ENCODE assay signal across 1 cellular context in the genomic region with DNA sequence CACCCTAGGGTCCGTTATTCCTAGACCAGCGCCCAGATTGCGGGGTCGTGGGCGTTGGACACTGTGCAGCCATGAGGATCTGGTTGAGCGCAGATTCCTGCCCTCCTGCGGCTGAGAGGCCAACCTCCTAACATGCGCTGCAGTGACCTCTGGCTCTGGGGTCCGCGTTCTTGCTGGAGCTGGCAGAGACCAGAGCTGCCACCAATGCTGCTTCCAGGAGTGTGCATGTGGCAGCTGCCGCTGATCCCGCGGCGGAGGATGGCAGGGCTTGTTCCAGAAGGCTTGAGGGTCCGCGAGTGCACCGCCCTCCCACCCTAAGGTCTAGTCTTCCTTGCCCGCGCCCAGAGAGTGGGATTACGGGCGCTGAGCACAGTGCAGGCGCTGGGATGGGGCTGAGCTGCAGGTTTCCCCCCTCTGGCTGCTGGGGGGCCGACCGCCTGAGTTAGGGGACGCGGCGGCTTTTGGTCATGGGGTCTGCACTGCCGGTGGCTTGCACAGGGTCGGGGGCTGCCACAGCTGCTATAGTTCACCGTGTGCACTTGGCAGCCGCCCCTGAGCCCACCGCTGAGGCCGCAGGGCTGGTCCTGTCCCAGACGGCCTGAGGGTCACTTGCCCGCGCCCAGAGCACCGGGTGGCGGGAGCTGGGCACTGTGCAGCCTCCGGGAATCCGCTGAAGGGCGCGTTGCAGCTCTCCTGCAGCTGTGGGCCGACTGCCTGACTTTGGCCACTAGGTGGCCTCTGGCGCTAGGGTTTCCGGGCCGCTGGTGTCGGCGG.
TF ChIP-seq lines count a peak whose summit lies in the region.

No MANE protein-coding gene starts in this region.

TF ChIP-seq in HepG2, 621 proteins besides CTCF, POLR2A, EP300 and RAD21 (continued from another document and continues in another):
- TF ChIP-seq, protein P1, sequence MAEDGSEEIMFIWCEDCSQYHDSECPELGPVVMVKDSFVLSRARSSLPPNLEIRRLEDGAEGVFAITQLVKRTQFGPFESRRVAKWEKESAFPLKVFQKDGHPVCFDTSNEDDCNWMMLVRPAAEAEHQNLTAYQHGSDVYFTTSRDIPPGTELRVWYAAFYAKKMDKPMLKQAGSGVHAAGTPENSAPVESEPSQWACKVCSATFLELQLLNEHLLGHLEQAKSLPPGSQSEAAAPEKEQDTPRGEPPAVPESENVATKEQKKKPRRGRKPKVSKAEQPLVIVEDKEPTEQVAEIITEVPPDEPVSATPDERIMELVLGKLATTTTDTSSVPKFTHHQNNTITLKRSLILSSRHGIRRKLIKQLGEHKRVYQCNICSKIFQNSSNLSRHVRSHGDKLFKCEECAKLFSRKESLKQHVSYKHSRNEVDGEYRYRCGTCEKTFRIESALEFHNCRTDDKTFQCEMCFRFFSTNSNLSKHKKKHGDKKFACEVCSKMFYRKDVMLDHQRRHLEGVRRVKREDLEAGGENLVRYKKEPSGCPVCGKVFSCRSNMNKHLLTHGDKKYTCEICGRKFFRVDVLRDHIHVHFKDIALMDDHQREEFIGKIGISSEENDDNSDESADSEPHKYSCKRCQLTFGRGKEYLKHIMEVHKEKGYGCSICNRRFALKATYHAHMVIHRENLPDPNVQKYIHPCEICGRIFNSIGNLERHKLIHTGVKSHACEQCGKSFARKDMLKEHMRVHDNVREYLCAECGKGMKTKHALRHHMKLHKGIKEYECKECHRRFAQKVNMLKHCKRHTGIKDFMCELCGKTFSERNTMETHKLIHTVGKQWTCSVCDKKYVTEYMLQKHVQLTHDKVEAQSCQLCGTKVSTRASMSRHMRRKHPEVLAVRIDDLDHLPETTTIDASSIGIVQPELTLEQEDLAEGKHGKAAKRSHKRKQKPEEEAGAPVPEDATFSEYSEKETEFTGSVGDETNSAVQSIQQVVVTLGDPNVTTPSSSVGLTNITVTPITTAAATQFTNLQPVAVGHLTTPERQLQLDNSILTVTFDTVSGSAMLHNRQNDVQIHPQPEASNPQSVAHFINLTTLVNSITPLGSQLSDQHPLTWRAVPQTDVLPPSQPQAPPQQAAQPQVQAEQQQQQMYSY (CRISPR knock-in tag; IDR thresholded peaks at IDR 0.05) = no peak
- TF ChIP-seq SIX1 (CRISPR knock-in tag; IDR thresholded peaks at IDR 0.05; ENCODE audit: borderline replicate concordance) = no peak
- no peak for TF ChIP-seq ARHGAP35 (CRISPR knock-in tag; IDR thresholded peaks at IDR 0.05; ENCODE audit: borderline replicate concordance)
- no peak for TF ChIP-seq JUNB (CRISPR knock-in tag; IDR thresholded peaks at IDR 0.05; ENCODE audit: borderline replicate concordance)
- TF ChIP-seq ONECUT2 (CRISPR knock-in tag; IDR thresholded peaks at IDR 0.05) = no peak
- TF ChIP-seq, protein P2, sequence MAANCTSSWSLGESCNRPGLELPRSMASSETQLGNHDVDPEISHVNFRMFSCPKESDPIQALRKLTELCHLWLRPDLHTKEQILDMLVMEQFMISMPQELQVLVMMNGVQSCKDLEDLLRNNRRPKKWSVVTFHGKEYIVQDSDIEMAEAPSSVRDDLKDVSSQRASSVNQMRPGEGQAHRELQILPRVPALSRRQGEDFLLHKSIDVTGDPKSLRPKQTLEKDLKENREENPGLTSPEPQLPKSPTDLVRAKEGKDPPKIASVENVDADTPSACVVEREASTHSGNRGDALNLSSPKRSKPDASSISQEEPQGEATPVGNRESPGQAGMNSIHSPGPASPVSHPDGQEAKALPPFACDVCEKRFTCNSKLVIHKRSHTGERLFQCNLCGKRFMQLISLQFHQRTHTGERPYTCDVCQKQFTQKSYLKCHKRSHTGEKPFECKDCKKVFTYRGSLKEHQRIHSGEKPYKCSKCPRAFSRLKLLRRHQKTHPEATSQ (CRISPR knock-in tag; IDR thresholded peaks at IDR 0.05; ENCODE audit: borderline replicate concordance) = no peak
- TF ChIP-seq ISL2 (CRISPR knock-in tag; IDR thresholded peaks at IDR 0.05) = peak; percentile 60; the same call in 1 of the 2 replicates
- TF ChIP-seq ZSCAN29 (CRISPR knock-in tag; conservative IDR thresholded peaks at IDR 0.05) = no peak
- TF ChIP-seq TEF (CRISPR knock-in tag; IDR thresholded peaks at IDR 0.05) = no peak
- TF ChIP-seq, protein P3, sequence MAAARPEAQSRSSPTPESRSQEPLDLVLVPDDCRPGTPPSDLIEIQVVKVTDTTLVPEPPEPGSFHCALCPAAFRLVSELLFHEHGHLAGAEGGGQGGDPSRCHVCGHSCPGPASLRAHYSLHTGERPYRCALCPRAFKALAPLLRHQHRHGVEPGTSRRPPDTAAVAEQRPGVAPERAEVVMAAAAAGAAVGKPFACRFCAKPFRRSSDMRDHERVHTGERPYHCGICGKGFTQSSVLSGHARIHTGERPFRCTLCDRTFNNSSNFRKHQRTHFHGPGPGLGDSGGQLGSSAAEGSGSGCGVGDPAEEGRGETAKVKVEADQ (CRISPR knock-in tag; IDR thresholded peaks at IDR 0.05; ENCODE audit: borderline replicate concordance) = no peak
- TF ChIP-seq DBP (CRISPR knock-in tag; IDR thresholded peaks at IDR 0.05; ENCODE audit: not compliant biosample characterization) = no peak
- peak; percentile 83 for TF ChIP-seq ZNF772 (CRISPR knock-in tag; IDR thresholded peaks at IDR 0.05)
- TF ChIP-seq KLF11 (CRISPR knock-in tag; IDR thresholded peaks at IDR 0.05) = no peak
- no peak for TF ChIP-seq PHB2 (IDR thresholded peaks at IDR 0.05; ENCODE audit: partially characterized antibody)
- no peak for TF ChIP-seq ZNF652 (CRISPR knock-in tag; IDR thresholded peaks at IDR 0.05; ENCODE audit: borderline replicate concordance, low read depth)
- TF ChIP-seq, protein P4, sequence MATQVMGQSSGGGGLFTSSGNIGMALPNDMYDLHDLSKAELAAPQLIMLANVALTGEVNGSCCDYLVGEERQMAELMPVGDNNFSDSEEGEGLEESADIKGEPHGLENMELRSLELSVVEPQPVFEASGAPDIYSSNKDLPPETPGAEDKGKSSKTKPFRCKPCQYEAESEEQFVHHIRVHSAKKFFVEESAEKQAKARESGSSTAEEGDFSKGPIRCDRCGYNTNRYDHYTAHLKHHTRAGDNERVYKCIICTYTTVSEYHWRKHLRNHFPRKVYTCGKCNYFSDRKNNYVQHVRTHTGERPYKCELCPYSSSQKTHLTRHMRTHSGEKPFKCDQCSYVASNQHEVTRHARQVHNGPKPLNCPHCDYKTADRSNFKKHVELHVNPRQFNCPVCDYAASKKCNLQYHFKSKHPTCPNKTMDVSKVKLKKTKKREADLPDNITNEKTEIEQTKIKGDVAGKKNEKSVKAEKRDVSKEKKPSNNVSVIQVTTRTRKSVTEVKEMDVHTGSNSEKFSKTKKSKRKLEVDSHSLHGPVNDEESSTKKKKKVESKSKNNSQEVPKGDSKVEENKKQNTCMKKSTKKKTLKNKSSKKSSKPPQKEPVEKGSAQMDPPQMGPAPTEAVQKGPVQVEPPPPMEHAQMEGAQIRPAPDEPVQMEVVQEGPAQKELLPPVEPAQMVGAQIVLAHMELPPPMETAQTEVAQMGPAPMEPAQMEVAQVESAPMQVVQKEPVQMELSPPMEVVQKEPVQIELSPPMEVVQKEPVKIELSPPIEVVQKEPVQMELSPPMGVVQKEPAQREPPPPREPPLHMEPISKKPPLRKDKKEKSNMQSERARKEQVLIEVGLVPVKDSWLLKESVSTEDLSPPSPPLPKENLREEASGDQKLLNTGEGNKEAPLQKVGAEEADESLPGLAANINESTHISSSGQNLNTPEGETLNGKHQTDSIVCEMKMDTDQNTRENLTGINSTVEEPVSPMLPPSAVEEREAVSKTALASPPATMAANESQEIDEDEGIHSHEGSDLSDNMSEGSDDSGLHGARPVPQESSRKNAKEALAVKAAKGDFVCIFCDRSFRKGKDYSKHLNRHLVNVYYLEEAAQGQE (IDR thresholded peaks at IDR 0.05; ENCODE audit: borderline replicate concordance in 1 of 2, low read depth in 1 of 2, low read length in 2 of 2) = no peak
- TF ChIP-seq, protein P5, sequence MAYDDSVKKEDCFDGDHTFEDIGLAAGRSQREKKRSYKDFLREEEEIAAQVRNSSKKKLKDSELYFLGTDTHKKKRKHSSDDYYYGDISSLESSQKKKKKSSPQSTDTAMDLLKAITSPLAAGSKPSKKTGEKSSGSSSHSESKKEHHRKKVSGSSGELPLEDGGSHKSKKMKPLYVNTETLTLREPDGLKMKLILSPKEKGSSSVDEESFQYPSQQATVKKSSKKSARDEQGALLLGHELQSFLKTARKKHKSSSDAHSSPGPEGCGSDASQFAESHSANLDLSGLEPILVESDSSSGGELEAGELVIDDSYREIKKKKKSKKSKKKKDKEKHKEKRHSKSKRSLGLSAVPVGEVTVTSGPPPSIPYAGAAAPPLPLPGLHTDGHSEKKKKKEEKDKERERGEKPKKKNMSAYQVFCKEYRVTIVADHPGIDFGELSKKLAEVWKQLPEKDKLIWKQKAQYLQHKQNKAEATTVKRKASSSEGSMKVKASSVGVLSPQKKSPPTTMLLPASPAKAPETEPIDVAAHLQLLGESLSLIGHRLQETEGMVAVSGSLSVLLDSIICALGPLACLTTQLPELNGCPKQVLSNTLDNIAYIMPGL (CRISPR knock-in tag; IDR thresholded peaks at IDR 0.05; ENCODE audit: borderline replicate concordance in 1 of 2, low read depth in 1 of 2) = peak; percentile 92 to 96
- TF ChIP-seq EEA1 (CRISPR knock-in tag; IDR thresholded peaks at IDR 0.05; ENCODE audit: borderline replicate concordance) = 0 out of 2 replicates have a peak, but pooled peaks have one; percentile 41
- TF ChIP-seq STAG1 (CRISPR knock-in tag; IDR thresholded peaks at IDR 0.05) = peak; percentile 97
- TF ChIP-seq SP2 (CRISPR knock-in tag; IDR thresholded peaks at IDR 0.05) = no peak
- TF ChIP-seq ZNF768 (CRISPR knock-in tag; IDR thresholded peaks at IDR 0.05) = peak; percentile 68
- peak; percentile 27; the same call in 1 of the 2 replicates for TF ChIP-seq ZNF292 (CRISPR knock-in tag; IDR thresholded peaks at IDR 0.05; ENCODE audit: borderline replicate concordance, low read depth)
- TF ChIP-seq ZNF337 (CRISPR knock-in tag; IDR thresholded peaks at IDR 0.05; ENCODE audit: borderline replicate concordance, low read depth) = peak; percentile 55; the same call in 1 of the 2 replicates
- peak; percentile 74; the same call in 1 of the 2 replicates for TF ChIP-seq ZNF616 (CRISPR knock-in tag; IDR thresholded peaks at IDR 0.05; ENCODE audit: low read depth)
- no peak for TF ChIP-seq ZNF143 (CRISPR knock-in tag; IDR thresholded peaks at IDR 0.05)
- no peak for TF ChIP-seq ZNF775 (CRISPR knock-in tag; IDR thresholded peaks at IDR 0.05; ENCODE audit: borderline replicate concordance)
- TF ChIP-seq CHD4 (IDR thresholded peaks at IDR 0.05; ENCODE audit: borderline replicate concordance, low read length) = no peak
- TF ChIP-seq NCOR1 (IDR thresholded peaks at IDR 0.05; ENCODE audit: borderline replicate concordance, low read length) = no peak
- TF ChIP-seq, protein P6, sequence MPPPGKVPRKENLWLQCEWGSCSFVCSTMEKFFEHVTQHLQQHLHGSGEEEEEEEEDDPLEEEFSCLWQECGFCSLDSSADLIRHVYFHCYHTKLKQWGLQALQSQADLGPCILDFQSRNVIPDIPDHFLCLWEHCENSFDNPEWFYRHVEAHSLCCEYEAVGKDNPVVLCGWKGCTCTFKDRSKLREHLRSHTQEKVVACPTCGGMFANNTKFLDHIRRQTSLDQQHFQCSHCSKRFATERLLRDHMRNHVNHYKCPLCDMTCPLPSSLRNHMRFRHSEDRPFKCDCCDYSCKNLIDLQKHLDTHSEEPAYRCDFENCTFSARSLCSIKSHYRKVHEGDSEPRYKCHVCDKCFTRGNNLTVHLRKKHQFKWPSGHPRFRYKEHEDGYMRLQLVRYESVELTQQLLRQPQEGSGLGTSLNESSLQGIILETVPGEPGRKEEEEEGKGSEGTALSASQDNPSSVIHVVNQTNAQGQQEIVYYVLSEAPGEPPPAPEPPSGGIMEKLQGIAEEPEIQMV (CRISPR knock-in tag; IDR thresholded peaks at IDR 0.05; ENCODE audit: low read depth) = no peak
- no peak for TF ChIP-seq HOXA9 (CRISPR knock-in tag; IDR thresholded peaks at IDR 0.05; ENCODE audit: borderline replicate concordance)
- no peak for TF ChIP-seq HMG20A (CRISPR knock-in tag; IDR thresholded peaks at IDR 0.05; ENCODE audit: borderline replicate concordance)
- TF ChIP-seq NKX3-1 (CRISPR knock-in tag; IDR thresholded peaks at IDR 0.05) = no peak
- TF ChIP-seq SIN3A (IDR thresholded peaks at IDR 0.05; ENCODE audit: borderline replicate concordance, low read depth, low read length) = no peak
- TF ChIP-seq, protein P7, sequence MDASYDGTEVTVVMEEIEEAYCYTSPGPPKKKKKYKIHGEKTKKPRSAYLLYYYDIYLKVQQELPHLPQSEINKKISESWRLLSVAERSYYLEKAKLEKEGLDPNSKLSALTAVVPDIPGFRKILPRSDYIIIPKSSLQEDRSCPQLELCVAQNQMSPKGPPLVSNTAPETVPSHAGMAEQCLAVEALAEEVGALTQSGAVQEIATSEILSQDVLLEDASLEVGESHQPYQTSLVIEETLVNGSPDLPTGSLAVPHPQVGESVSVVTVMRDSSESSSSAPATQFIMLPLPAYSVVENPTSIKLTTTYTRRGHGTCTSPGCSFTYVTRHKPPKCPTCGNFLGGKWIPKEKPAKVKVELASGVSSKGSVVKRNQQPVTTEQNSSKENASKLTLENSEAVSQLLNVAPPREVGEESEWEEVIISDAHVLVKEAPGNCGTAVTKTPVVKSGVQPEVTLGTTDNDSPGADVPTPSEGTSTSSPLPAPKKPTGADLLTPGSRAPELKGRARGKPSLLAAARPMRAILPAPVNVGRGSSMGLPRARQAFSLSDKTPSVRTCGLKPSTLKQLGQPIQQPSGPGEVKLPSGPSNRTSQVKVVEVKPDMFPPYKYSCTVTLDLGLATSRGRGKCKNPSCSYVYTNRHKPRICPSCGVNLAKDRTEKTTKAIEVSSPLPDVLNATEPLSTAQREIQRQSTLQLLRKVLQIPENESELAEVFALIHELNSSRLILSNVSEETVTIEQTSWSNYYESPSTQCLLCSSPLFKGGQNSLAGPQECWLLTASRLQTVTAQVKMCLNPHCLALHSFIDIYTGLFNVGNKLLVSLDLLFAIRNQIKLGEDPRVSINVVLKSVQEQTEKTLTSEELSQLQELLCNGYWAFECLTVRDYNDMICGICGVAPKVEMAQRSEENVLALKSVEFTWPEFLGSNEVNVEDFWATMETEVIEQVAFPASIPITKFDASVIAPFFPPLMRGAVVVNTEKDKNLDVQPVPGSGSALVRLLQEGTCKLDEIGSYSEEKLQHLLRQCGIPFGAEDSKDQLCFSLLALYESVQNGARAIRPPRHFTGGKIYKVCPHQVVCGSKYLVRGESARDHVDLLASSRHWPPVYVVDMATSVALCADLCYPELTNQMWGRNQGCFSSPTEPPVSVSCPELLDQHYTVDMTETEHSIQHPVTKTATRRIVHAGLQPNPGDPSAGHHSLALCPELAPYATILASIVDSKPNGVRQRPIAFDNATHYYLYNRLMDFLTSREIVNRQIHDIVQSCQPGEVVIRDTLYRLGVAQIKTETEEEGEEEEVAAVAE (CRISPR knock-in tag; IDR thresholded peaks at IDR 0.05; ENCODE audit: borderline replicate concordance) = no peak
- no peak for TF ChIP-seq NFIC (IDR thresholded peaks at IDR 0.05; ENCODE audit: low read length)
- TF ChIP-seq HES4 (CRISPR knock-in tag; IDR thresholded peaks at IDR 0.05; ENCODE audit: borderline replicate concordance) = 0 out of 2 replicates have a peak, but pooled peaks have one; percentile 35
- TF ChIP-seq ZFYVE20 (CRISPR knock-in tag; IDR thresholded peaks at IDR 0.05; ENCODE audit: borderline replicate concordance, low read depth) = no peak
